In genomic region chr20:32879538-32879937, GRCh38 we compare ENCODE assay signal across 21 cellular contexts. TPM values are rescaled to one million over a fixed set of nuclear protein-coding genes. Genes with fewer than 3 reads are reported as not detected.
DNase-seq lines count a peak whose midpoint lies in the region; ATAC-seq and TF ChIP-seq lines count a peak whose summit lies in the region.
"Had no signal": no experiment of that assay in that cellular context is flagged by ENCODE, and none has a peak within 500 bp of the region (broad histone marks: within the 10 kb centered on the region; RNA-seq: fewer than 3 reads in every experiment).

No MANE protein-coding gene starts in this region.

- H4K8ac ChIP-seq in neuronal stem cell (ENCODE audit: low read depth, low read length), result no peak overlapping the region

- no peaks in the 10 kb centered on the region for H3K36me3 ChIP-seq in endodermal cell (ENCODE audit: control insufficient read depth, insufficient read depth, low read length)
- H3K36me3 ChIP-seq in neuronal stem cell (replicated peaks in 1 of 2; ENCODE audit: control insufficient read depth in 2 of 2, insufficient read depth in 2 of 2, low read length in 2 of 2), result no peaks in the 10 kb centered on the region
- H3K36me3 ChIP-seq: BE2C, HAP-1 had no signal

- peak; percentile 30 for DNase-seq in left cardiac atrium
- DNase-seq in Right ventricle myocardium inferior (ENCODE audit: missing footprints), result no peak
- no peak for DNase-seq in WTC11 (ENCODE audit: low spot score)
- no peak for DNase-seq in endodermal cell
- DNase-seq in neuronal stem cell (ENCODE audit: low spot score), result no peak
- DNase-seq in HUDEP-2 (lab: John Stamatoyannopoulos, UW; ENCODE audit: unreplicated experiment in 76 of 76), result no peak
- DNase-seq: AML-193; BE2C; C1 segment of cervical spinal cord; Calu3; CD4-positive, alpha-beta memory T cell; COR-L47; DMS153; DND-41; GM23248; HFFc6 had no signal

- H3K4me1 Mint-ChIP-seq in WTC11 (peaks cover 5% of the 10 kb centered on the region; the same call in 1 of the 2 replicates), endodermal cell (no peaks in the 10 kb centered on the region)
- H3K4me1 Mint-ChIP-seq: CD4-positive, alpha-beta memory T cell had no signal

- H3K79me1 ChIP-seq in neuronal stem cell (ENCODE audit: low read depth, low read length), result no peaks in the 10 kb centered on the region

- H3K4me3 Mint-ChIP-seq in WTC11 (no peak overlapping the region), endodermal cell (no peak overlapping the region)
- H3K4me3 Mint-ChIP-seq: CD4-positive, alpha-beta memory T cell; HFFc6 had no signal

- H3K9me3 Mint-ChIP-seq in WTC11 (no peaks in the 10 kb centered on the region), endodermal cell (no peaks in the 10 kb centered on the region)
- H3K9me3 Mint-ChIP-seq: CD4-positive, alpha-beta memory T cell; HFFc6 had no signal

- no peak overlapping the region for H3K14ac ChIP-seq in neuronal stem cell (ENCODE audit: low read length)

- no peak overlapping the region for H2BK12ac ChIP-seq in neuronal stem cell (ENCODE audit: low read length)

- H3K4me2 ChIP-seq in neuronal stem cell (ENCODE audit: insufficient read depth, low read length, poor library complexity, severe bottlenecking), result no peak overlapping the region

- peak overlapping the region; percentile 22 for H4K91ac ChIP-seq in neuronal stem cell (ENCODE audit: low read depth, low read length, poor library complexity)

- no peak overlapping the region for H3K4ac ChIP-seq in neuronal stem cell (ENCODE audit: low read length)

- H3K23ac ChIP-seq in neuronal stem cell (ENCODE audit: low read depth, low read length, poor library complexity), result no peak overlapping the region

- H3K4me3 ChIP-seq in endodermal cell (ENCODE audit: low read length), result no peak overlapping the region
- no peak overlapping the region for H3K4me3 ChIP-seq in neuronal stem cell (ENCODE audit: low read length in 2 of 2)
- H3K4me3 ChIP-seq: GM23248, HAP-1 had no signal

- H3K27ac ChIP-seq in endodermal cell (ENCODE audit: low read depth, low read length), result no peak overlapping the region
- no peak overlapping the region for H3K27ac ChIP-seq in neuronal stem cell (replicated peaks; ENCODE audit: low read length)
- H3K27ac ChIP-seq: 22Rv1, GM23248 had no signal

- H3K4me1 ChIP-seq in endodermal cell (ENCODE audit: control insufficient read depth, insufficient read depth, low read length) (no peaks in the 10 kb centered on the region), neuronal stem cell (ENCODE audit: control insufficient read depth in 2 of 2, insufficient read depth in 1 of 2, low read depth in 1 of 2, low read length in 2 of 2) (peaks cover 3 to 4% of the 10 kb centered on the region in 2 donors)
- H3K4me1 ChIP-seq: BE2C had no signal

- no peak for TF ChIP-seq CTCF in WTC11 (IDR thresholded peaks at IDR 0.05)
- no peak for TF ChIP-seq CTCF in endodermal cell (conservative IDR thresholded peaks at IDR 0.05)

- no peaks in the 10 kb centered on the region for H3K27me3 Mint-ChIP-seq in WTC11 (ENCODE audit: low read depth)
- no peaks in the 10 kb centered on the region for H3K27me3 Mint-ChIP-seq in endodermal cell (ENCODE audit: insufficient read depth)
- H3K27me3 Mint-ChIP-seq: CD4-positive, alpha-beta memory T cell had no signal

- H2BK15ac ChIP-seq in neuronal stem cell (ENCODE audit: low read length), result peak overlapping the region; percentile 30

- H2BK120ac ChIP-seq in neuronal stem cell (ENCODE audit: low read depth, low read length), result no peak overlapping the region

- ATAC-seq in left cardiac atrium (no peak), Right ventricle myocardium inferior (no peak), WTC11 (no peak), HG02678 (IDR thresholded peaks at IDR 0.05; ENCODE audit: unreplicated experiment) (no peak), GM21717 (IDR thresholded peaks at IDR 0.05; ENCODE audit: unreplicated experiment) (no peak)

- intact Hi-C loops in left cardiac atrium (cut with DNase I) (loop anchor here in 1 of 2 donors (5.0 kb wide), 1 partner anchor 87 kb away; no protein-coding TSS in a partner anchor), Right ventricle myocardium inferior (cut with DNase I) (no loop called here)

- H3K36me3 Mint-ChIP-seq in WTC11 (no peaks in the 10 kb centered on the region), endodermal cell (ENCODE audit: low read depth) (peaks cover 15% of the 10 kb centered on the region)

- POLR2A ChIA-PET in WTC11 (lab: Charles Lee), result no interaction called here

- peak overlapping the region; percentile 14 for H2AK5ac ChIP-seq in neuronal stem cell (ENCODE audit: low read depth, low read length)

- H3K18ac ChIP-seq in neuronal stem cell (ENCODE audit: low read length), result peak overlapping the region; percentile 48

- H3K9ac ChIP-seq in endodermal cell (ENCODE audit: extremely low read depth, low read length, poor library complexity, severe bottlenecking) (no peak overlapping the region), neuronal stem cell (ENCODE audit: low read depth, low read length, poor library complexity) (no peak overlapping the region)
- H3K9ac ChIP-seq: GM23248 had no signal

- H3K27me3 ChIP-seq in endodermal cell (ENCODE audit: control insufficient read depth, insufficient read depth, low read length, poor library complexity, severe bottlenecking) (no peaks in the 10 kb centered on the region), neuronal stem cell (ENCODE audit: control insufficient read depth in 3 of 3, insufficient read depth in 3 of 3, low read depth in 1 of 3, low read length in 3 of 3) (peaks cover 0 to 3% (median 0%) of the 10 kb centered on the region in 3 experiments)
- H3K27me3 ChIP-seq: BE2C had no signal

- WGBS in endodermal cell (ENCODE audit: insufficient coverage in 1 of 2, insufficient read length in 1 of 2), 2 experiments, result 94 to 97% methylated on average over 9 of the region's 9 CpGs
- WGBS in neuronal stem cell (ENCODE audit: extremely low coverage in 2 of 2, insufficient read length in 2 of 2, insufficient replicate concordance in 1 of 2), 2 donors, result no CpG with 5 or more reads among the region's 9 CpGs

- CTCF ChIA-PET in WTC11 (lab: Charles Lee), result interaction anchor here (1.1 kb wide), 1 partner anchor 89 kb away, joined by 3 read pairs; no protein-coding TSS in a partner anchor

- no peak overlapping the region for H2BK5ac ChIP-seq in neuronal stem cell (ENCODE audit: low read length)

- H2AFZ ChIP-seq in neuronal stem cell (ENCODE audit: low read length), result no peak overlapping the region
- H2AFZ ChIP-seq: GM23248 had no signal

- H3K9me3 ChIP-seq in endodermal cell (ENCODE audit: control insufficient read depth, low read length) (no peaks in the 10 kb centered on the region), neuronal stem cell (replicated peaks in 1 of 2; ENCODE audit: control insufficient read depth in 2 of 2, insufficient read depth in 1 of 2, low read depth in 1 of 2, low read length in 2 of 2) (no peaks in the 10 kb centered on the region)
- H3K9me3 ChIP-seq: BE2C, HAP-1 had no signal

- peak overlapping the region; percentile 69; the same call in 1 of the 2 replicates for H3K27ac Mint-ChIP-seq in WTC11
- H3K27ac Mint-ChIP-seq in endodermal cell, result peak overlapping the region; percentile 32
- H3K27ac Mint-ChIP-seq: HFFc6 had no signal

TF ChIP-seq in WTC11, 78 proteins besides CTCF, POLR2A, EP300 and RAD21:
- no peak for TF ChIP-seq GABPB1 (CRISPR knock-in tag; IDR thresholded peaks at IDR 0.05)
- TF ChIP-seq E2F1 (CRISPR knock-in tag; IDR thresholded peaks at IDR 0.05), result no peak
- TF ChIP-seq RORB (CRISPR knock-in tag; IDR thresholded peaks at IDR 0.05), result no peak
- no peak for TF ChIP-seq MAX (CRISPR knock-in tag; IDR thresholded peaks at IDR 0.05)
- no peak for TF ChIP-seq FOXJ3 (CRISPR knock-in tag; IDR thresholded peaks at IDR 0.05; ENCODE audit: borderline replicate concordance)
- TF ChIP-seq TEAD1 (CRISPR knock-in tag; IDR thresholded peaks at IDR 0.05), result no peak
- TF ChIP-seq SMAD3 (CRISPR knock-in tag; IDR thresholded peaks at IDR 0.05; ENCODE audit: borderline replicate concordance), result no peak
- no peak for TF ChIP-seq NFE2L1 (CRISPR knock-in tag; IDR thresholded peaks at IDR 0.05)
- TF ChIP-seq ATF3 (CRISPR knock-in tag; conservative IDR thresholded peaks at IDR 0.05), result no peak
- TF ChIP-seq TCF7 (CRISPR knock-in tag; IDR thresholded peaks at IDR 0.05; ENCODE audit: low read depth), result no peak

RNA-seq across cellular contexts. Expression of gene EFCAB8, which starts 20.8 kb away (rescaled TPM):
- under 1 TPM in 1 of 2 donors, not detected in 1; 0.18 TPM for total RNA-seq in left cardiac atrium
- total RNA-seq in Right ventricle myocardium inferior, result 0.43 TPM
- 0.17 to 0.55 TPM (median 0.32 TPM) in 3 replicates for total RNA-seq in WTC11 (2021)
- total RNA-seq in endodermal cell, result 1 to 10 TPM in 1 of 2 donors, under 1 TPM in 1; 0.44 to 1.0 TPM
- 0.11 TPM for polyA plus RNA-seq in endodermal cell (2013, experiment 1 of 2)
- polyA plus RNA-seq in endodermal cell (2013, experiment 2 of 2), result 0.17 TPM
- polyA plus RNA-seq in neuronal stem cell (2013, experiment 1 of 2), result 0.03 TPM
- polyA plus RNA-seq in neuronal stem cell (2013, experiment 2 of 2), result 0.06 TPM
- total RNA-seq: GM23248, HFFc6 had no signal
- polyA plus RNA-seq: AG04450; CD4-positive, alpha-beta memory T cell; GM23248 had no signal

RNA-seq across cellular contexts. Expression of gene MAPRE1, which starts 59.8 kb away (rescaled TPM):
- total RNA-seq in left cardiac atrium (10 to 100 TPM; 76.8 to 93.2 TPM), Right ventricle myocardium inferior (64.8 TPM), WTC11 (2021) (154 to 159 TPM (median 155 TPM) in 3 replicates), endodermal cell (100 to 1,000 TPM; 180 to 265 TPM)
- 153 TPM for polyA plus RNA-seq in endodermal cell (2013, experiment 1 of 2)
- 143 TPM for polyA plus RNA-seq in endodermal cell (2013, experiment 2 of 2)
- polyA plus RNA-seq in neuronal stem cell (2013, experiment 1 of 2), result 141 TPM
- 143 TPM for polyA plus RNA-seq in neuronal stem cell (2013, experiment 2 of 2)
